Comparison of ENCODE assay signal across 8 cellular contexts in genomic region chr19:10604460-10604980, GRCh38. TPM values are rescaled to one million over a fixed set of nuclear protein-coding genes. Genes with fewer than 3 reads are reported as not detected.
DNase-seq lines count a peak whose midpoint lies in the region; FAIRE-seq and TF ChIP-seq lines count a peak whose summit lies in the region.

No MANE protein-coding gene starts in this region.

- peak overlapping the region; percentile 97 for H3K4me3 ChIP-seq in BLaER1
- peak overlapping the region in 1 of 2 donors; percentile 74 for H3K4me3 ChIP-seq in kidney (ENCODE audit: low read length in 2 of 2)
- no peak overlapping the region for H3K4me3 ChIP-seq in transverse colon
- no peak overlapping the region for H3K4me3 ChIP-seq in neuronal stem cell (ENCODE audit: low read length in 2 of 2)

- in situ Hi-C loops in transverse colon (cut with MboI; ENCODE audit: low pct_ligation_motif_present in 1 of 4, low pct_unique_long_range_greater_than_20kb in 1 of 4, low sequenced_read_pairs in 3 of 4), result no loop called here

- no peak overlapping the region for H2AFZ ChIP-seq in H9 (ENCODE audit: low read length)
- no peak overlapping the region for H2AFZ ChIP-seq in neuronal stem cell (ENCODE audit: low read length)

- H3K4me3 Mint-ChIP-seq in H9, result peak overlapping the region in 1 of 2 experiments; percentile 13; a peak in 2 of 5 replicates

- H3K36me3 Mint-ChIP-seq in H9 (ENCODE audit: insufficient read depth in 1 of 3, low read depth in 3 of 3), result no peaks in the 10 kb centered on the region; a peak in 1 of 7 replicates

- H4K91ac ChIP-seq in H9 (ENCODE audit: insufficient read length, low read depth, low read length) (no peak overlapping the region), neuronal stem cell (ENCODE audit: low read depth, low read length, poor library complexity) (no peak overlapping the region)

- H2BK120ac ChIP-seq in H9 (ENCODE audit: low read depth, low read length, poor library complexity, severe bottlenecking), result no peak overlapping the region
- H2BK120ac ChIP-seq in neuronal stem cell (ENCODE audit: low read depth, low read length), result no peak overlapping the region

- H2BK15ac ChIP-seq in H9 (ENCODE audit: low read depth, low read length) (no peak overlapping the region), neuronal stem cell (ENCODE audit: low read length) (no peak overlapping the region)

- no peaks in the 10 kb centered on the region; the same call in 1 of the 2 replicates for H3K79me2 ChIP-seq in H9 (ENCODE audit: insufficient read depth, low read length)

- no peak overlapping the region for H3K18ac ChIP-seq in H9 (ENCODE audit: insufficient read length, low read depth, low read length)
- no peak overlapping the region for H3K18ac ChIP-seq in neuronal stem cell (ENCODE audit: low read length)

- H3K27ac Mint-ChIP-seq in H9, result peak overlapping the region in 2 of 3 experiments; percentile 40 to 85; a peak in 3 of 7 replicates

- H3K9me3 ChIP-seq in BLaER1 (no peaks in the 10 kb centered on the region), H9 (ENCODE audit: control insufficient read depth, low read depth, low read length) (no peaks in the 10 kb centered on the region), kidney (ENCODE audit: control insufficient read depth in 1 of 2, low read length in 2 of 2) (no peaks in the 10 kb centered on the region), transverse colon (no peaks in the 10 kb centered on the region), neuronal stem cell (replicated peaks in 1 of 2; ENCODE audit: control insufficient read depth in 2 of 2, insufficient read depth in 1 of 2, low read depth in 1 of 2, low read length in 2 of 2) (peaks cover 4 to 7% of the 10 kb centered on the region in 2 donors)

- H3K27me3 ChIP-seq in BLaER1 (no peaks in the 10 kb centered on the region), H9 (ENCODE audit: insufficient read depth, low read length) (no peaks in the 10 kb centered on the region), transverse colon (no peaks in the 10 kb centered on the region), neuronal stem cell (ENCODE audit: control insufficient read depth in 3 of 3, insufficient read depth in 3 of 3, low read depth in 1 of 3, low read length in 3 of 3) (no peaks in the 10 kb centered on the region)

- peaks cover 16 to 18% of the 10 kb centered on the region in 2 experiments for H3K4me1 Mint-ChIP-seq in H9

- peaks cover 26% of the 10 kb centered on the region for H3K36me3 ChIP-seq in BLaER1
- H3K36me3 ChIP-seq in kidney (ENCODE audit: control insufficient read depth in 1 of 2, insufficient read depth in 2 of 2, low read length in 2 of 2), result no peaks in the 10 kb centered on the region
- H3K36me3 ChIP-seq in transverse colon, result no peaks in the 10 kb centered on the region
- H3K36me3 ChIP-seq in neuronal stem cell (replicated peaks in 1 of 2; ENCODE audit: control insufficient read depth in 2 of 2, insufficient read depth in 2 of 2, low read length in 2 of 2), result peaks cover 3 to 5% of the 10 kb centered on the region in 2 donors

- H4K5ac ChIP-seq in H9 (ENCODE audit: insufficient read length, low read depth, low read length), result no peak overlapping the region

- H3K56ac ChIP-seq in H9 (ENCODE audit: insufficient read length, low read depth, low read length), result no peak overlapping the region

- peaks cover 49% of the 10 kb centered on the region for H3K4me1 ChIP-seq in BLaER1
- H3K4me1 ChIP-seq in H9 (ENCODE audit: insufficient read depth, low read length), result no peaks in the 10 kb centered on the region
- H3K4me1 ChIP-seq in kidney (ENCODE audit: control insufficient read depth in 1 of 2, insufficient read depth in 1 of 2, low read depth in 1 of 2, low read length in 2 of 2), result peaks cover 0 to 5% of the 10 kb centered on the region in 2 donors
- peaks cover 0 to 32% (median 13%) of the 10 kb centered on the region in 4 donors for H3K4me1 ChIP-seq in transverse colon
- H3K4me1 ChIP-seq in neuronal stem cell (ENCODE audit: control insufficient read depth in 2 of 2, insufficient read depth in 1 of 2, low read depth in 1 of 2, low read length in 2 of 2), result peaks cover 0 to 2% of the 10 kb centered on the region in 2 donors

- peaks cover 6% of the 10 kb centered on the region for H3K27me3 Mint-ChIP-seq in H9 (ENCODE audit: low read depth)

- no CpG with 5 or more reads among the region's 9 CpGs for WGBS in H9 (ENCODE audit: extremely low coverage, insufficient read length, low lambda C conversion rate)
- WGBS in transverse colon (ENCODE audit: low coverage in 1 of 2), 2 donors, result 63 to 80% methylated on average over 2 to 9 of the region's 9 CpGs
- no CpG with 5 or more reads among the region's 9 CpGs for WGBS in neuronal stem cell (ENCODE audit: extremely low coverage in 2 of 2, insufficient read length in 2 of 2, insufficient replicate concordance in 1 of 2), 2 donors

- H3K27ac ChIP-seq in BLaER1, result peak overlapping the region; percentile 99
- H3K27ac ChIP-seq in H9 (ENCODE audit: insufficient read length, low read depth, low read length), result no peak overlapping the region
- peak overlapping the region; percentile 89 to 94 for H3K27ac ChIP-seq in kidney (ENCODE audit: low read depth in 2 of 2, low read length in 2 of 2)
- peak overlapping the region; percentile 84 to 95 (median 88) for H3K27ac ChIP-seq in transverse colon
- H3K27ac ChIP-seq in neuronal stem cell (replicated peaks; ENCODE audit: low read length), result no peak overlapping the region

- no peak overlapping the region for H2AK5ac ChIP-seq in H9 (ENCODE audit: insufficient read length, low read length)
- no peak overlapping the region for H2AK5ac ChIP-seq in neuronal stem cell (ENCODE audit: low read depth, low read length)

- peak overlapping the region; percentile 96 for H3K4me2 ChIP-seq in BLaER1
- H3K4me2 ChIP-seq in H9 (ENCODE audit: insufficient read depth, insufficient read length, low read length), result no peak overlapping the region
- no peak overlapping the region for H3K4me2 ChIP-seq in neuronal stem cell (ENCODE audit: insufficient read depth, low read length, poor library complexity, severe bottlenecking)

- no peak overlapping the region; the same call in 1 of the 2 replicates for H3K14ac ChIP-seq in H9 (ENCODE audit: insufficient read depth, low read length)
- H3K14ac ChIP-seq in neuronal stem cell (ENCODE audit: low read length), result no peak overlapping the region

- no peak overlapping the region for H2BK20ac ChIP-seq in H9 (ENCODE audit: low read depth, low read length, poor library complexity, severe bottlenecking)

- no peak for TF ChIP-seq CTCF in H9 (conservative IDR thresholded peaks at IDR 0.05)
- TF ChIP-seq CTCF in kidney (IDR thresholded peaks at IDR 0.05; ENCODE audit: borderline replicate concordance, extremely low read depth, insufficient read depth), result no peak
- TF ChIP-seq CTCF in transverse colon (IDR thresholded peaks at IDR 0.05), result no peak

- H3K4ac ChIP-seq in H9 (ENCODE audit: low read depth, low read length) (no peak overlapping the region), neuronal stem cell (ENCODE audit: low read length) (no peak overlapping the region)

- DNase-seq in H9, result no peak
- peak; percentile 38 to 47 for DNase-seq in activated T-cell treated with anti-CD3 and anti-CD28 coated beads, Interleukin-2, amount 50 U/mL, for 48 hours
- no peak for DNase-seq in kidney
- DNase-seq in transverse colon, result peak; percentile 15
- no peak for DNase-seq in neuronal stem cell (ENCODE audit: low spot score)
- DNase-seq in MV-4-11 (lab: John Stamatoyannopoulos, UW), result no peak
- no peak for DNase-seq in GM19240 (ENCODE audit: insufficient read length, low spot score)

- H3K79me1 ChIP-seq in H9 (ENCODE audit: insufficient read depth, low read depth, low read length, poor library complexity, severe bottlenecking) (no peaks in the 10 kb centered on the region), neuronal stem cell (ENCODE audit: low read depth, low read length) (peaks cover 12% of the 10 kb centered on the region)

- H3K23me2 ChIP-seq in H9 (ENCODE audit: insufficient read length, low read depth, low read length, poor library complexity, severe bottlenecking), result peaks cover 11% of the 10 kb centered on the region

- H3K9ac ChIP-seq in BLaER1 (peak overlapping the region; percentile 99), H9 (ENCODE audit: extremely low read depth, insufficient read length, low read length) (no peak overlapping the region), kidney (ENCODE audit: low read length in 2 of 2) (no peak overlapping the region), neuronal stem cell (ENCODE audit: low read depth, low read length, poor library complexity) (no peak overlapping the region)

- H4K20me1 ChIP-seq in BLaER1, result peaks cover 62% of the 10 kb centered on the region
- no peaks in the 10 kb centered on the region for H4K20me1 ChIP-seq in H9 (ENCODE audit: control insufficient read depth, insufficient read depth, insufficient read length)

- H3K9me3 Mint-ChIP-seq in H9, result no peaks in the 10 kb centered on the region

- no peak for TF ChIP-seq POLR2A in transverse colon (IDR thresholded peaks at IDR 0.05)

- H2BK5ac ChIP-seq in H9 (ENCODE audit: insufficient read length, low read length), result no peak overlapping the region
- H2BK5ac ChIP-seq in neuronal stem cell (ENCODE audit: low read length), result no peak overlapping the region

- H3K23ac ChIP-seq in H9 (ENCODE audit: insufficient read length, low read depth, low read length) (no peak overlapping the region), neuronal stem cell (ENCODE audit: low read depth, low read length, poor library complexity) (no peak overlapping the region)

- no peak overlapping the region for H3T11ph ChIP-seq in H9 (ENCODE audit: low read length)

- H4K8ac ChIP-seq in H9 (replicated peaks; ENCODE audit: insufficient read length, low read depth, low read length) (no peak overlapping the region), neuronal stem cell (ENCODE audit: low read depth, low read length) (no peak overlapping the region)

- no peak for TF ChIP-seq EP300 in transverse colon (IDR thresholded peaks at IDR 0.05; ENCODE audit: low read depth)

- H2BK12ac ChIP-seq in H9 (ENCODE audit: insufficient read length, low read depth, low read length) (no peak overlapping the region), neuronal stem cell (ENCODE audit: low read length) (no peak overlapping the region)

- intact Hi-C loops in kidney (cut with DNase I), result no loop called here
- intact Hi-C loops in transverse colon (cut with DNase I; ENCODE audit: low total_unique reads), result no loop called here

- FAIRE-seq in kidney (lab: Jason Lieb, UNC), result no peak

RNA-seq across cellular contexts. Expression of gene AP1M2, which starts 17.4 kb away (rescaled TPM):
- total RNA-seq in H9 (2021) (146 and 150 TPM in 2 replicates), kidney (74.1 TPM), transverse colon (100 to 1,000 TPM in 1 of 4 donors, 10 to 100 TPM in 3; 22.8 to 111 (median 63.1) TPM)
- 232 TPM for polyA plus RNA-seq in kidney (ENCODE audit: insufficient read depth, low read depth, low replicate concordance)
- 0.29 TPM for polyA plus RNA-seq in neuronal stem cell (2013, experiment 1 of 2)
- 0.25 TPM for polyA plus RNA-seq in neuronal stem cell (2013, experiment 2 of 2)

RNA-seq across cellular contexts. Expression of gene SLC44A2, which starts 20.8 kb away (rescaled TPM):
- total RNA-seq in H9 (2021) (111 and 121 TPM in 2 replicates), kidney (345 TPM), transverse colon (100 to 1,000 TPM in 1 of 4 donors, 10 to 100 TPM in 3; 36.6 to 371 (median 81.4) TPM)
- polyA plus RNA-seq in kidney (ENCODE audit: insufficient read depth, low read depth, low replicate concordance), result 150 TPM
- 86.1 TPM for polyA plus RNA-seq in neuronal stem cell (2013, experiment 1 of 2)
- polyA plus RNA-seq in neuronal stem cell (2013, experiment 2 of 2), result 84.2 TPM

RNA-seq across cellular contexts. Expression of gene CDKN2D, which starts 35.7 kb away (rescaled TPM):
- 2.8 and 3.7 TPM in 2 replicates for total RNA-seq in H9 (2021)
- total RNA-seq in kidney, result 8.8 TPM
- 14.7 TPM for polyA plus RNA-seq in kidney (ENCODE audit: insufficient read depth, low read depth, low replicate concordance)
- 10 to 100 TPM in 1 of 4 donors, 1 to 10 TPM in 3; 4.9 to 11.4 (median 7.1) TPM for total RNA-seq in transverse colon
- 2.9 TPM for polyA plus RNA-seq in neuronal stem cell (2013, experiment 1 of 2)
- polyA plus RNA-seq in neuronal stem cell (2013, experiment 2 of 2), result 2.6 TPM

RNA-seq across cellular contexts. Expression of gene KRI1, which starts 38.7 kb away (rescaled TPM):
- total RNA-seq in H9 (2021) (57.4 and 63.8 TPM in 2 replicates), kidney (29.4 TPM), transverse colon (10 to 100 TPM; 12.7 to 53.1 (median 27.9) TPM)
- polyA plus RNA-seq in kidney (ENCODE audit: insufficient read depth, low read depth, low replicate concordance), result 13.9 TPM
- 19.4 TPM for polyA plus RNA-seq in neuronal stem cell (2013, experiment 1 of 2)
- polyA plus RNA-seq in neuronal stem cell (2013, experiment 2 of 2), result 18.1 TPM

RNA-seq across cellular contexts. Expression of gene ILF3, which starts 49.6 kb away (rescaled TPM):
- 787 and 841 TPM in 2 replicates for total RNA-seq in H9 (2021)
- total RNA-seq in kidney, result 206 TPM
- polyA plus RNA-seq in kidney (ENCODE audit: insufficient read depth, low read depth, low replicate concordance), result 58.3 TPM
- 100 to 1,000 TPM in 3 of 4 donors, 10 to 100 TPM in 1; 73.6 to 242 (median 151) TPM for total RNA-seq in transverse colon
- 416 TPM for polyA plus RNA-seq in neuronal stem cell (2013, experiment 1 of 2)
- 418 TPM for polyA plus RNA-seq in neuronal stem cell (2013, experiment 2 of 2)

Comparison
In these comparisons a context has a peak if more than half of its experiments do, and no peak if none do; other contexts are left out.
1. H3K27ac ChIP-seq: peak in BLaER1 (single experiment), kidney (2 of 2) and transverse colon (4 of 4); none in H9 (single experiment) and neuronal stem cell (single experiment).
2. DNase-seq: peak in activated T-cell treated with anti-CD3 and anti-CD28 coated beads, Interleukin-2, amount 50 U/mL, for 48 hours (2 of 2) and transverse colon (single experiment); none in H9 (single experiment), kidney (single experiment), neuronal stem cell (single experiment), MV-4-11 (single experiment) and GM19240 (single experiment).